18 cellular contexts compared by ENCODE assay signal in the genomic region with DNA sequence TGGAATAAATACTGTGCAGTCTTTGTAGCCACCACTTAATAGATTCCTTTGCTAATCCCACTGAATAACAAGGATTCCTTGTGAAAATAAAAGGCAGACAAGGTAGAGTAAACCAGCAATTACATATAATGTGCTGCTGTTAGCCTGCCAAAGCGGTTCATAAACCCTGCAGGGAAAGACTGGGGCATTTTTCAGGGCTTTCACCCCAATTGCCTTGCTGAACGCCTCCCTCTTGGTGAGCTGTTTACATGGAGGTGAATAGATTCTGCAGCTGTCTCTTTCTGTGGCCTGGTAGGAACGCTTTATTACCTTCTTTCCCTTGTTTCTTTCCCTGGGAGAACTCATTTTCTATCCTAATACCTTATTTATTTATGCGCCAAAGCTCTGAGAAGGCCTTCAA.
A peak's percentile ranks its signal among the peaks of the same experiment; 100 is the strongest.
DNase-seq lines count a peak whose midpoint lies in the region; FAIRE-seq and TF ChIP-seq lines count a peak whose summit lies in the region.
"Had no signal": no experiment of that assay in that cellular context is flagged by ENCODE, and none has a peak within 500 bp of the region (broad histone marks: within the 10 kb centered on the region; RNA-seq: fewer than 3 reads in every experiment).

No MANE protein-coding gene starts in this region.

- H4K5ac ChIP-seq in H1 (ENCODE audit: insufficient read length, low read depth, low read length): peak overlapping the region; percentile 7

- no peak for FAIRE-seq in H1 (lab: Jason Lieb, UNC)
- FAIRE-seq: D721Med had no signal

- no peaks in the 10 kb centered on the region for H3K79me1 ChIP-seq in H1 (ENCODE audit: low read depth, low read length)

- CTCF ChIA-PET in H1 (lab: Charles Lee; ENCODE audit: partially characterized antibody): interaction anchor here (1.3 to 1.8 kb wide), 3 partner anchors 10 to 62 kb away, joined by 3 to 4 read pairs (median 4); no protein-coding TSS in a partner anchor
- CTCF ChIA-PET in activated naive CD4-positive, alpha-beta T cell treated with anti-CD3 and anti-CD28 coated beads for 36 hours (lab: Charles Lee): no interaction called here

- peaks cover 2% of the 10 kb centered on the region for H3K36me3 Mint-ChIP-seq in neural progenitor cell
- no peaks in the 10 kb centered on the region for H3K36me3 Mint-ChIP-seq in activated naive CD4-positive, alpha-beta T cell treated with anti-CD3 and anti-CD28 coated beads for 36 hours (ENCODE audit: low read depth)
- H3K36me3 Mint-ChIP-seq: CD4-positive, alpha-beta memory T cell had no signal

- H3K9ac ChIP-seq in H1 (replicated peaks in 1 of 4; ENCODE audit: extremely low read depth in 1 of 4, low read depth in 3 of 4, low read length in 3 of 4) (no peak overlapping the region), neural progenitor cell (no peak overlapping the region)

- H3K4ac ChIP-seq in H1 (replicated peaks; ENCODE audit: insufficient read length, low read depth, low read length): no peak overlapping the region

- H3K4me3 ChIP-seq in H1 (ENCODE audit: extremely low read depth in 1 of 4, insufficient read depth in 2 of 4, low read depth in 3 of 4, low read length in 4 of 4) (peak overlapping the region in 2 of 4 experiments; percentile 3 to 36; a peak in 1 of 8 replicates), neural progenitor cell (peak overlapping the region; percentile 17)
- H3K4me3 ChIP-seq: HAP-1, PC-9, SJSA1 had no signal

- H3K4me1 ChIP-seq in H1 (replicated peaks in 1 of 4; ENCODE audit: control insufficient read depth in 3 of 4, insufficient read depth in 4 of 4, low read length in 3 of 4): peaks cover 2 to 13% (median 7%) of the 10 kb centered on the region in 4 experiments; a peak in 4 of 7 replicates
- H3K4me1 ChIP-seq in neural progenitor cell: peaks cover 35% of the 10 kb centered on the region
- H3K4me1 ChIP-seq: HAP-1, SJSA1 had no signal

- DNase-seq in Ammon's horn (ENCODE audit: low spot score) (peak; percentile 28), NCI-H1930 (lab: John Stamatoyannopoulos, UW) (peak; percentile 53 to 61), H1 (ENCODE audit: low read depth in 1 of 2, low spot score in 2 of 2) (no peak), neural progenitor cell (ENCODE audit: low spot score) (peak; percentile 30), SKM-1 treated with dmso at 0.1 percent for 144 hours (lab: John Stamatoyannopoulos, UW; ENCODE audit: unreplicated experiment) (no peak), NOMO-1 treated with DMSO at 0.1 percent for 48 hours (lab: John Stamatoyannopoulos, UW; ENCODE audit: unreplicated experiment) (no peak)
- DNase-seq in activated naive CD4-positive, alpha-beta T cell treated with anti-CD3 and anti-CD28 coated beads for 36 hours: no peak
- no peak for DNase-seq in stimulated activated naive CD4-positive, alpha-beta T cell treated with Interleukin-2 at 50 U/mL for 16 hours (lab: John Stamatoyannopoulos, UW)
- DNase-seq: 8988T; CD4-positive, alpha-beta memory T cell; DMS79 treated with DMSO at 0.1 percent for 48 hours; NCI-H1436; NCI-H2081 treated with DMSO at 0.1 percent for 48 hours; NCI-H526; PC-9 had no signal

- H3K27me3 Mint-ChIP-seq in neural progenitor cell (ENCODE audit: insufficient read depth, low read depth): peaks cover 4% of the 10 kb centered on the region
- no peaks in the 10 kb centered on the region for H3K27me3 Mint-ChIP-seq in activated naive CD4-positive, alpha-beta T cell treated with anti-CD3 and anti-CD28 coated beads for 36 hours (ENCODE audit: low read depth)
- H3K27me3 Mint-ChIP-seq: CD4-positive, alpha-beta memory T cell had no signal

- no peaks in the 10 kb centered on the region for H3K23me2 ChIP-seq in H1 (ENCODE audit: low read depth, low read length)

- no peak overlapping the region for H2AK5ac ChIP-seq in H1 (ENCODE audit: low read depth, low read length)

- H3K79me2 ChIP-seq in H1 (ENCODE audit: control insufficient read depth in 1 of 2, insufficient read depth in 2 of 2, low read length in 2 of 2): no peaks in the 10 kb centered on the region
- no peaks in the 10 kb centered on the region for H3K79me2 ChIP-seq in neural progenitor cell (ENCODE audit: low read depth)

- no peak overlapping the region for H2BK12ac ChIP-seq in H1 (ENCODE audit: low read depth, low read length)

- no peak for TF ChIP-seq RAD21 in H1 (IDR thresholded peaks at IDR 0.05 in 1 of 2, conservative IDR thresholded peaks at IDR 0.05 in 1 of 2; ENCODE audit: low read depth in 2 of 2, low read length in 2 of 2)

- peak overlapping the region; percentile 80 for H3K27ac Mint-ChIP-seq in neural progenitor cell
- H3K27ac Mint-ChIP-seq in activated naive CD4-positive, alpha-beta T cell treated with anti-CD3 and anti-CD28 coated beads for 36 hours: no peak overlapping the region

- no peak overlapping the region for H3K27ac ChIP-seq in H1 (ENCODE audit: low read depth, low read length)
- peak overlapping the region; percentile 85 for H3K27ac ChIP-seq in neural progenitor cell
- H3K27ac ChIP-seq: PC-9, SJSA1 had no signal

- H3K4me3 Mint-ChIP-seq in neural progenitor cell: no peak overlapping the region
- no peak overlapping the region for H3K4me3 Mint-ChIP-seq in activated naive CD4-positive, alpha-beta T cell treated with anti-CD3 and anti-CD28 coated beads for 36 hours

- TF ChIP-seq EP300 in H1 (IDR thresholded peaks at IDR 0.05; ENCODE audit: borderline replicate concordance in 1 of 2, low read depth in 2 of 2, low read length in 2 of 2): no peak

- TF ChIP-seq POLR2A in H1 (IDR thresholded peaks at IDR 0.05; ENCODE audit: control extremely low read depth in 1 of 2, low read depth in 2 of 2, low read length in 2 of 2): no peak

- peak overlapping the region; percentile 53 to 58 for H3K4me2 ChIP-seq in H1 (ENCODE audit: insufficient read depth in 1 of 2, low read depth in 2 of 2, low read length in 2 of 2)
- peak overlapping the region; percentile 66 for H3K4me2 ChIP-seq in neural progenitor cell
- H3K4me2 ChIP-seq: PC-9 had no signal

- H3K14ac ChIP-seq in H1 (ENCODE audit: insufficient read length): no peak overlapping the region

- H4K91ac ChIP-seq in H1 (replicated peaks; ENCODE audit: insufficient read length, low read length): no peak overlapping the region

- H3K23ac ChIP-seq in H1 (ENCODE audit: insufficient read length): no peak overlapping the region

- H2BK120ac ChIP-seq in H1 (replicated peaks; ENCODE audit: low read depth, low read length): peak overlapping the region; percentile 33

- intact Hi-C loops in activated naive CD4-positive, alpha-beta T cell treated with anti-CD3 and anti-CD28 coated beads for 36 hours (cut with micrococcal nuclease): no loop called here

- TF ChIP-seq CTCF in H1 (IDR thresholded peaks at IDR 0.05; ENCODE audit: control extremely low read depth in 1 of 3, insufficient read depth in 1 of 3, low read depth in 1 of 3, low read length in 3 of 3): no peak
- TF ChIP-seq CTCF in neural progenitor cell (IDR thresholded peaks at IDR 0.05): no peak

- POLR2A ChIA-PET in H1 (lab: Charles Lee; ENCODE audit: partially characterized antibody): no interaction called here

- no peak overlapping the region for H2BK20ac ChIP-seq in H1 (ENCODE audit: low read length)

- H2AFZ ChIP-seq in H1 (ENCODE audit: low read length): peak overlapping the region; percentile 54; the same call in 1 of the 2 replicates
- peak overlapping the region; percentile 72 for H2AFZ ChIP-seq in neural progenitor cell (replicated peaks)
- H2AFZ ChIP-seq: PC-9 had no signal

- H3F3A ChIP-seq in neural progenitor cell (ENCODE audit: low read depth): peaks cover 20% of the 10 kb centered on the region

- H2BK15ac ChIP-seq in H1 (ENCODE audit: low read length): no peak overlapping the region

- WGBS in H1 (ENCODE audit: extremely low coverage in 1 of 2, insufficient coverage in 1 of 2, insufficient read length in 1 of 2, insufficient replicate concordance in 2 of 2, low coverage in 1 of 2, low lambda C conversion rate in 2 of 2, missing lambda C conversion rate in 1 of 2), 2 experiments: 53% methylated on average over 4 of the region's 4 CpGs; no CpG with 5 or more reads in 1 of the 2 experiments

- no peaks in the 10 kb centered on the region for H3K27me3 ChIP-seq in H1 (replicated peaks in 1 of 4; ENCODE audit: control insufficient read depth in 3 of 4, extremely low read depth in 1 of 4, insufficient read depth in 3 of 4, low read length in 3 of 4)
- H3K27me3 ChIP-seq in neural progenitor cell: no peaks in the 10 kb centered on the region
- H3K27me3 ChIP-seq: SJSA1 had no signal

- no peak overlapping the region for H3K56ac ChIP-seq in H1 (replicated peaks; ENCODE audit: insufficient read length, low read depth, low read length)

- H3K4me1 Mint-ChIP-seq in neural progenitor cell: peaks cover 56% of the 10 kb centered on the region
- H3K4me1 Mint-ChIP-seq in activated naive CD4-positive, alpha-beta T cell treated with anti-CD3 and anti-CD28 coated beads for 36 hours (ENCODE audit: low read depth): peaks cover 23% of the 10 kb centered on the region

- H3K36me3 ChIP-seq in H1 (ENCODE audit: control insufficient read depth in 2 of 4, insufficient read depth in 4 of 4, low read length in 3 of 4) (no peaks in the 10 kb centered on the region), neural progenitor cell (no peaks in the 10 kb centered on the region)
- H3K36me3 ChIP-seq: HAP-1, SJSA1 had no signal

- peaks cover 4% of the 10 kb centered on the region for H3K9me3 Mint-ChIP-seq in neural progenitor cell
- peaks cover 8% of the 10 kb centered on the region for H3K9me3 Mint-ChIP-seq in activated naive CD4-positive, alpha-beta T cell treated with anti-CD3 and anti-CD28 coated beads for 36 hours

- no peak overlapping the region for H3K18ac ChIP-seq in H1 (ENCODE audit: extremely low read depth, low read length)

- H4K8ac ChIP-seq in H1 (ENCODE audit: extremely low read depth, insufficient read depth, low read length): no peak overlapping the region

- H2BK5ac ChIP-seq in H1 (ENCODE audit: low read depth, low read length): no peak overlapping the region

- no peaks in the 10 kb centered on the region for H4K20me1 ChIP-seq in H1 (replicated peaks in 1 of 2; ENCODE audit: control insufficient read depth in 1 of 2, insufficient read depth in 2 of 2, low read length in 2 of 2)
- no peaks in the 10 kb centered on the region for H4K20me1 ChIP-seq in neural progenitor cell (ENCODE audit: low read depth)

- H3K9me3 ChIP-seq in H1 (ENCODE audit: insufficient read depth in 2 of 2, low read depth in 1 of 2, low read length in 1 of 2): no peaks in the 10 kb centered on the region
- H3K9me3 ChIP-seq in neural progenitor cell (ENCODE audit: low read depth): no peaks in the 10 kb centered on the region
- H3K9me3 ChIP-seq: HAP-1 had no signal

TF ChIP-seq in H1, 55 proteins besides CTCF, POLR2A, EP300 and RAD21 (continues in another document):
- no peak for TF ChIP-seq CHD1 (IDR thresholded peaks at IDR 0.05; ENCODE audit: low read depth, low read length)

Comparison
In these comparisons a context has a peak if more than half of its experiments do, and no peak if none do; other contexts are left out.
1. DNase-seq: peak in Ammon's horn (single experiment), NCI-H1930 (2 of 2) and neural progenitor cell (single experiment); none in H1 (0 of 2), SKM-1 treated with dmso at 0.1 percent for 144 hours (single experiment), activated naive CD4-positive, alpha-beta T cell treated with anti-CD3 and anti-CD28 coated beads for 36 hours (single experiment), stimulated activated naive CD4-positive, alpha-beta T cell treated with Interleukin-2 at 50 U/mL for 16 hours (single experiment) and NOMO-1 treated with DMSO at 0.1 percent for 48 hours (single experiment).